ENCODE assay signal across 8 cellular contexts in genomic region chr17:42980766-42981397, GRCh38. TPM values are rescaled to one million over a fixed set of nuclear protein-coding genes. Genes with fewer than 3 reads are reported as not detected.
A peak's percentile ranks its signal among the peaks of the same experiment; 100 is the strongest.
DNase-seq lines count a peak whose midpoint lies in the region; ATAC-seq and TF ChIP-seq lines count a peak whose summit lies in the region.

No MANE protein-coding gene starts in this region.

- WGBS in endodermal cell (ENCODE audit: insufficient coverage in 1 of 2, insufficient read length in 1 of 2), 2 experiments, result 0 to 2% methylated on average over 42 to 67 of the region's 67 CpGs

- H3K27me3 Mint-ChIP-seq in endodermal cell (ENCODE audit: insufficient read depth), result no peaks in the 10 kb centered on the region

- no peaks in the 10 kb centered on the region for H3K9me3 Mint-ChIP-seq in endodermal cell

- H3K27ac Mint-ChIP-seq in endodermal cell, result peak overlapping the region; percentile 98

- peak; percentile 36 for ATAC-seq in GM18858 (IDR thresholded peaks at IDR 0.05; ENCODE audit: unreplicated experiment)
- peak; percentile 56 for ATAC-seq in HG03175 (IDR thresholded peaks at IDR 0.05; ENCODE audit: unreplicated experiment)

- TF ChIP-seq CTCF in A673 (conservative IDR thresholded peaks at IDR 0.05; ENCODE audit: low read depth, low read length) (no peak), endodermal cell (conservative IDR thresholded peaks at IDR 0.05) (peak; percentile 57)

- intact Hi-C loops in A673 (cut with micrococcal nuclease; ENCODE audit: unreplicated experiment), result no loop called here

- H3K4me1 ChIP-seq in A673 (ENCODE audit: insufficient read depth, low read length, poor library complexity, severe bottlenecking) (no peaks in the 10 kb centered on the region), endodermal cell (ENCODE audit: control insufficient read depth, insufficient read depth, low read length) (peaks cover 5% of the 10 kb centered on the region), mucosa of stomach (ENCODE audit: control insufficient read depth, insufficient read depth, low read length) (peaks cover 27% of the 10 kb centered on the region)

- H3K9ac ChIP-seq in endodermal cell (ENCODE audit: extremely low read depth, low read length, poor library complexity, severe bottlenecking), result peak overlapping the region; percentile 84
- peak overlapping the region; percentile 73 for H3K9ac ChIP-seq in mucosa of stomach (ENCODE audit: low read length)

- peaks cover 20% of the 10 kb centered on the region for H3K36me3 Mint-ChIP-seq in endodermal cell (ENCODE audit: low read depth)

- H3K36me3 ChIP-seq in A673 (ENCODE audit: insufficient read depth, low read length, poor library complexity, severe bottlenecking) (no peaks in the 10 kb centered on the region), endodermal cell (ENCODE audit: control insufficient read depth, insufficient read depth, low read length) (peaks cover 19% of the 10 kb centered on the region), mucosa of stomach (ENCODE audit: control insufficient read depth, insufficient read depth, low read length) (peaks cover under 1% of the 10 kb centered on the region)

- H3K4me1 Mint-ChIP-seq in endodermal cell, result peaks cover 20% of the 10 kb centered on the region

- BruUV-seq in A673 (replicated peaks; lab: Mats Ljungman, UMichigan), result no TSS peak

- no peaks in the 10 kb centered on the region for H3K9me3 ChIP-seq in A673 (ENCODE audit: low read depth, low read length, poor library complexity, severe bottlenecking)
- no peaks in the 10 kb centered on the region for H3K9me3 ChIP-seq in endodermal cell (ENCODE audit: control insufficient read depth, low read length)
- H3K9me3 ChIP-seq in mucosa of stomach (ENCODE audit: control insufficient read depth, low read length), result no peaks in the 10 kb centered on the region

- CTCF ChIA-PET in A673 (lab: Charles Lee), result no interaction called here

- H3K27me3 ChIP-seq in A673 (replicated peaks; ENCODE audit: insufficient read depth, low read depth, low read length, poor library complexity) (no peaks in the 10 kb centered on the region), endodermal cell (ENCODE audit: control insufficient read depth, insufficient read depth, low read length, poor library complexity, severe bottlenecking) (no peaks in the 10 kb centered on the region), mucosa of stomach (ENCODE audit: control insufficient read depth, insufficient read depth, low read length) (no peaks in the 10 kb centered on the region)

- peak overlapping the region; percentile 96 for H3K4me3 Mint-ChIP-seq in endodermal cell

- H3K4me3 ChIP-seq in A673 (ENCODE audit: low read depth, low read length, poor library complexity, severe bottlenecking) (peak overlapping the region; percentile 81), endodermal cell (ENCODE audit: low read length) (peak overlapping the region; percentile 86), mucosa of stomach (ENCODE audit: low read length) (peak overlapping the region; percentile 80)

- DNase-seq in A673 (ENCODE audit: low spot score), result no peak
- DNase-seq in NOMO-1 treated with DMSO at 0.1 percent for 48 hours (lab: John Stamatoyannopoulos, UW; ENCODE audit: unreplicated experiment), result peak; percentile 38
- DNase-seq in activated CD8-positive, alpha-beta memory T cell treated with anti-CD3 and anti-CD28 coated beads, Interleukin-2, amount 50 U/mL, for 24 hours (ENCODE audit: extremely low read depth), result peak; percentile 56
- DNase-seq in endodermal cell, result peak; percentile 85
- peak; percentile 65 for DNase-seq in stimulated activated naive CD4-positive, alpha-beta T cell treated with Interleukin-2 at 50 U/mL for 16 hours (lab: John Stamatoyannopoulos, UW)

- peak overlapping the region; percentile 68 for H3K27ac ChIP-seq in A673 (ENCODE audit: low read depth, low read length, poor library complexity, severe bottlenecking)
- H3K27ac ChIP-seq in endodermal cell (ENCODE audit: low read depth, low read length), result peak overlapping the region; percentile 51

- POLR2A ChIA-PET in A673 (lab: Charles Lee; ENCODE audit: low non-redundant PET), result no interaction called here

RNA-seq across cellular contexts. Expression of gene RUNDC1, which starts 0.5 kb away (rescaled TPM):
- total RNA-seq in A673 (2021), result 7.3 and 8.0 TPM in 2 replicates
- total RNA-seq in endodermal cell, result 10 to 100 TPM; 17.7 to 18.5 TPM
- 13.4 TPM for polyA plus RNA-seq in endodermal cell (2013, experiment 1 of 2)
- polyA plus RNA-seq in endodermal cell (2013, experiment 2 of 2), result 11.3 TPM

RNA-seq across cellular contexts. Expression of gene PTGES3L, which starts 1.0 kb away (rescaled TPM):
- total RNA-seq in A673 (2021), result 0.64 and 1.1 TPM in 2 replicates
- total RNA-seq in endodermal cell, result 1 to 10 TPM; 4.6 to 7.9 TPM
- polyA plus RNA-seq in endodermal cell (2013, experiment 1 of 2), result 4.0 TPM
- polyA plus RNA-seq in endodermal cell (2013, experiment 2 of 2), result 4.7 TPM

RNA-seq across cellular contexts. Expression of gene AARSD1, which starts 16.6 kb away (rescaled TPM):
- total RNA-seq in A673 (2021) (32.9 and 36.0 TPM in 2 replicates), endodermal cell (10 to 100 TPM; 48.7 to 50.9 TPM)
- 58.1 TPM for polyA plus RNA-seq in endodermal cell (2013, experiment 1 of 2)
- polyA plus RNA-seq in endodermal cell (2013, experiment 2 of 2), result 41.9 TPM

RNA-seq across cellular contexts. Expression of gene RPL27, which starts 17.3 kb away (rescaled TPM):
- total RNA-seq in A673 (2021) (547 and 560 TPM in 2 replicates), endodermal cell (1,000 to 10,000 TPM; 1,077 to 1,196 TPM)
- polyA plus RNA-seq in endodermal cell (2013, experiment 1 of 2), result 1,840 TPM
- 1,865 TPM for polyA plus RNA-seq in endodermal cell (2013, experiment 2 of 2)

RNA-seq across cellular contexts. Expression of gene IFI35, which starts 25.7 kb away (rescaled TPM):
- total RNA-seq in A673 (2021), result 4.9 and 7.2 TPM in 2 replicates
- total RNA-seq in endodermal cell, result 1 to 10 TPM; 3.0 to 5.1 TPM
- 1.8 TPM for polyA plus RNA-seq in endodermal cell (2013, experiment 1 of 2)
- 1.2 TPM for polyA plus RNA-seq in endodermal cell (2013, experiment 2 of 2)
